Comparison of ENCODE assay signal across 1 cellular context in the genomic region with DNA sequence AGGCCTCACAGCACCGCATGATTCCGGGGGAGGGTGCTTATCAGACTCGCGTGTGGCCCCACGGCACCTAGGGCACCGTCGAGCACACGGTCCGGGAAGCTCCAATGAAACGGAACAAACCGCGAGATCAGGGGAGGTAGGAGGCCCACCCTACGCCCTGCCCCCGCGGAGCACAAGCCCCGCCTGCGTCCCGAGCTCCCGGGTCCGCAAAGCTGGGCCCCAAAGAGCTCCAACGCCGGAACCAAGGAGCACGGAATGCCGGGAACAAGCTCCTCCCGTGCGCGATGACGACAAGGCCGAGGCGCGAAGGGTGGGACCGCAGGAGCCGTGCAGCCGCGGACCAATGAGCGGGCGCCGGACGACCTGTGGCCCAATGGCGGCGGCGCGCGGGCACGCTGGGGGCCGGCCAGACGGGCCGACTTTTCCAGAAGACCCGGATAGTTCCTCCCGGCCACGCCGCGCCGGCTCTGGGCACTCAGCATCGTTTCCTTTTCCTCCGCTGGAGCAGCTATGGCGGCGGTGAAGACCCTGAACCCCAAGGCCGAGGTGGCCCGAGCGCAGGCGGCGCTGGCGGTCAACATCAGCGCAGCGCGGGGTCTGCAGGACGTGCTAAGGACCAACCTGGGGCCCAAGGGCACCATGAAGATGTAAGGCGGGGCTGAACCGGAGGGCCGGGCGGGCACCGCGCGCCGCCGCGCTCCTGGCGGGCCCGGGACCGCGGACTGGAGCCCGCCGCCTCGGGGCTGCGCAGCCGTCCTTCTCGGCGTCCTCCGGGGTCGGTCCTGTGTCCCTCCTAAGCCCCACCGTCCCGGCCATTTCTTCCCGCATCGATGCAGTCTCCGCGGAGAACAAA.
TF ChIP-seq lines count a peak whose summit lies in the region.

A gene with protein sequence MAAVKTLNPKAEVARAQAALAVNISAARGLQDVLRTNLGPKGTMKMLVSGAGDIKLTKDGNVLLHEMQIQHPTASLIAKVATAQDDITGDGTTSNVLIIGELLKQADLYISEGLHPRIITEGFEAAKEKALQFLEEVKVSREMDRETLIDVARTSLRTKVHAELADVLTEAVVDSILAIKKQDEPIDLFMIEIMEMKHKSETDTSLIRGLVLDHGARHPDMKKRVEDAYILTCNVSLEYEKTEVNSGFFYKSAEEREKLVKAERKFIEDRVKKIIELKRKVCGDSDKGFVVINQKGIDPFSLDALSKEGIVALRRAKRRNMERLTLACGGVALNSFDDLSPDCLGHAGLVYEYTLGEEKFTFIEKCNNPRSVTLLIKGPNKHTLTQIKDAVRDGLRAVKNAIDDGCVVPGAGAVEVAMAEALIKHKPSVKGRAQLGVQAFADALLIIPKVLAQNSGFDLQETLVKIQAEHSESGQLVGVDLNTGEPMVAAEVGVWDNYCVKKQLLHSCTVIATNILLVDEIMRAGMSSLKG (plus strand): TSS at position 427 of the 853 bp plus-strand sequence. CDS start 84 bp downstream, at position 511.
A gene (minus strand): TSS at position 106 of the 853 bp plus-strand sequence. CDS start 30,232 bp downstream, outside the sequence.

TF ChIP-seq in GM23338, 12 proteins besides CTCF, POLR2A, EP300 and RAD21:
- no peak for TF ChIP-seq NANOG (IDR thresholded peaks at IDR 0.05; ENCODE audit: borderline replicate concordance)
- TF ChIP-seq STAT1 (IDR thresholded peaks at IDR 0.05; ENCODE audit: unreplicated experiment), result no peak
- TF ChIP-seq, protein P1, sequence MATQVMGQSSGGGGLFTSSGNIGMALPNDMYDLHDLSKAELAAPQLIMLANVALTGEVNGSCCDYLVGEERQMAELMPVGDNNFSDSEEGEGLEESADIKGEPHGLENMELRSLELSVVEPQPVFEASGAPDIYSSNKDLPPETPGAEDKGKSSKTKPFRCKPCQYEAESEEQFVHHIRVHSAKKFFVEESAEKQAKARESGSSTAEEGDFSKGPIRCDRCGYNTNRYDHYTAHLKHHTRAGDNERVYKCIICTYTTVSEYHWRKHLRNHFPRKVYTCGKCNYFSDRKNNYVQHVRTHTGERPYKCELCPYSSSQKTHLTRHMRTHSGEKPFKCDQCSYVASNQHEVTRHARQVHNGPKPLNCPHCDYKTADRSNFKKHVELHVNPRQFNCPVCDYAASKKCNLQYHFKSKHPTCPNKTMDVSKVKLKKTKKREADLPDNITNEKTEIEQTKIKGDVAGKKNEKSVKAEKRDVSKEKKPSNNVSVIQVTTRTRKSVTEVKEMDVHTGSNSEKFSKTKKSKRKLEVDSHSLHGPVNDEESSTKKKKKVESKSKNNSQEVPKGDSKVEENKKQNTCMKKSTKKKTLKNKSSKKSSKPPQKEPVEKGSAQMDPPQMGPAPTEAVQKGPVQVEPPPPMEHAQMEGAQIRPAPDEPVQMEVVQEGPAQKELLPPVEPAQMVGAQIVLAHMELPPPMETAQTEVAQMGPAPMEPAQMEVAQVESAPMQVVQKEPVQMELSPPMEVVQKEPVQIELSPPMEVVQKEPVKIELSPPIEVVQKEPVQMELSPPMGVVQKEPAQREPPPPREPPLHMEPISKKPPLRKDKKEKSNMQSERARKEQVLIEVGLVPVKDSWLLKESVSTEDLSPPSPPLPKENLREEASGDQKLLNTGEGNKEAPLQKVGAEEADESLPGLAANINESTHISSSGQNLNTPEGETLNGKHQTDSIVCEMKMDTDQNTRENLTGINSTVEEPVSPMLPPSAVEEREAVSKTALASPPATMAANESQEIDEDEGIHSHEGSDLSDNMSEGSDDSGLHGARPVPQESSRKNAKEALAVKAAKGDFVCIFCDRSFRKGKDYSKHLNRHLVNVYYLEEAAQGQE (IDR thresholded peaks at IDR 0.05; ENCODE audit: unreplicated experiment), result no peak
- peak; percentile 84 for TF ChIP-seq POLR2AphosphoS5 (IDR thresholded peaks at IDR 0.05; ENCODE audit: low read depth)
- TF ChIP-seq EZH2phosphoT487 (IDR thresholded peaks at IDR 0.05; ENCODE audit: unreplicated experiment), result no peak
- TF ChIP-seq, protein P2, sequence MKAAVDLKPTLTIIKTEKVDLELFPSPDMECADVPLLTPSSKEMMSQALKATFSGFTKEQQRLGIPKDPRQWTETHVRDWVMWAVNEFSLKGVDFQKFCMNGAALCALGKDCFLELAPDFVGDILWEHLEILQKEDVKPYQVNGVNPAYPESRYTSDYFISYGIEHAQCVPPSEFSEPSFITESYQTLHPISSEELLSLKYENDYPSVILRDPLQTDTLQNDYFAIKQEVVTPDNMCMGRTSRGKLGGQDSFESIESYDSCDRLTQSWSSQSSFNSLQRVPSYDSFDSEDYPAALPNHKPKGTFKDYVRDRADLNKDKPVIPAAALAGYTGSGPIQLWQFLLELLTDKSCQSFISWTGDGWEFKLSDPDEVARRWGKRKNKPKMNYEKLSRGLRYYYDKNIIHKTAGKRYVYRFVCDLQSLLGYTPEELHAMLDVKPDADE (IDR thresholded peaks at IDR 0.05), result no peak
- no peak for TF ChIP-seq EZH2 (IDR thresholded peaks at IDR 0.05; ENCODE audit: low read depth, unreplicated experiment)
- TF ChIP-seq, protein P3, sequence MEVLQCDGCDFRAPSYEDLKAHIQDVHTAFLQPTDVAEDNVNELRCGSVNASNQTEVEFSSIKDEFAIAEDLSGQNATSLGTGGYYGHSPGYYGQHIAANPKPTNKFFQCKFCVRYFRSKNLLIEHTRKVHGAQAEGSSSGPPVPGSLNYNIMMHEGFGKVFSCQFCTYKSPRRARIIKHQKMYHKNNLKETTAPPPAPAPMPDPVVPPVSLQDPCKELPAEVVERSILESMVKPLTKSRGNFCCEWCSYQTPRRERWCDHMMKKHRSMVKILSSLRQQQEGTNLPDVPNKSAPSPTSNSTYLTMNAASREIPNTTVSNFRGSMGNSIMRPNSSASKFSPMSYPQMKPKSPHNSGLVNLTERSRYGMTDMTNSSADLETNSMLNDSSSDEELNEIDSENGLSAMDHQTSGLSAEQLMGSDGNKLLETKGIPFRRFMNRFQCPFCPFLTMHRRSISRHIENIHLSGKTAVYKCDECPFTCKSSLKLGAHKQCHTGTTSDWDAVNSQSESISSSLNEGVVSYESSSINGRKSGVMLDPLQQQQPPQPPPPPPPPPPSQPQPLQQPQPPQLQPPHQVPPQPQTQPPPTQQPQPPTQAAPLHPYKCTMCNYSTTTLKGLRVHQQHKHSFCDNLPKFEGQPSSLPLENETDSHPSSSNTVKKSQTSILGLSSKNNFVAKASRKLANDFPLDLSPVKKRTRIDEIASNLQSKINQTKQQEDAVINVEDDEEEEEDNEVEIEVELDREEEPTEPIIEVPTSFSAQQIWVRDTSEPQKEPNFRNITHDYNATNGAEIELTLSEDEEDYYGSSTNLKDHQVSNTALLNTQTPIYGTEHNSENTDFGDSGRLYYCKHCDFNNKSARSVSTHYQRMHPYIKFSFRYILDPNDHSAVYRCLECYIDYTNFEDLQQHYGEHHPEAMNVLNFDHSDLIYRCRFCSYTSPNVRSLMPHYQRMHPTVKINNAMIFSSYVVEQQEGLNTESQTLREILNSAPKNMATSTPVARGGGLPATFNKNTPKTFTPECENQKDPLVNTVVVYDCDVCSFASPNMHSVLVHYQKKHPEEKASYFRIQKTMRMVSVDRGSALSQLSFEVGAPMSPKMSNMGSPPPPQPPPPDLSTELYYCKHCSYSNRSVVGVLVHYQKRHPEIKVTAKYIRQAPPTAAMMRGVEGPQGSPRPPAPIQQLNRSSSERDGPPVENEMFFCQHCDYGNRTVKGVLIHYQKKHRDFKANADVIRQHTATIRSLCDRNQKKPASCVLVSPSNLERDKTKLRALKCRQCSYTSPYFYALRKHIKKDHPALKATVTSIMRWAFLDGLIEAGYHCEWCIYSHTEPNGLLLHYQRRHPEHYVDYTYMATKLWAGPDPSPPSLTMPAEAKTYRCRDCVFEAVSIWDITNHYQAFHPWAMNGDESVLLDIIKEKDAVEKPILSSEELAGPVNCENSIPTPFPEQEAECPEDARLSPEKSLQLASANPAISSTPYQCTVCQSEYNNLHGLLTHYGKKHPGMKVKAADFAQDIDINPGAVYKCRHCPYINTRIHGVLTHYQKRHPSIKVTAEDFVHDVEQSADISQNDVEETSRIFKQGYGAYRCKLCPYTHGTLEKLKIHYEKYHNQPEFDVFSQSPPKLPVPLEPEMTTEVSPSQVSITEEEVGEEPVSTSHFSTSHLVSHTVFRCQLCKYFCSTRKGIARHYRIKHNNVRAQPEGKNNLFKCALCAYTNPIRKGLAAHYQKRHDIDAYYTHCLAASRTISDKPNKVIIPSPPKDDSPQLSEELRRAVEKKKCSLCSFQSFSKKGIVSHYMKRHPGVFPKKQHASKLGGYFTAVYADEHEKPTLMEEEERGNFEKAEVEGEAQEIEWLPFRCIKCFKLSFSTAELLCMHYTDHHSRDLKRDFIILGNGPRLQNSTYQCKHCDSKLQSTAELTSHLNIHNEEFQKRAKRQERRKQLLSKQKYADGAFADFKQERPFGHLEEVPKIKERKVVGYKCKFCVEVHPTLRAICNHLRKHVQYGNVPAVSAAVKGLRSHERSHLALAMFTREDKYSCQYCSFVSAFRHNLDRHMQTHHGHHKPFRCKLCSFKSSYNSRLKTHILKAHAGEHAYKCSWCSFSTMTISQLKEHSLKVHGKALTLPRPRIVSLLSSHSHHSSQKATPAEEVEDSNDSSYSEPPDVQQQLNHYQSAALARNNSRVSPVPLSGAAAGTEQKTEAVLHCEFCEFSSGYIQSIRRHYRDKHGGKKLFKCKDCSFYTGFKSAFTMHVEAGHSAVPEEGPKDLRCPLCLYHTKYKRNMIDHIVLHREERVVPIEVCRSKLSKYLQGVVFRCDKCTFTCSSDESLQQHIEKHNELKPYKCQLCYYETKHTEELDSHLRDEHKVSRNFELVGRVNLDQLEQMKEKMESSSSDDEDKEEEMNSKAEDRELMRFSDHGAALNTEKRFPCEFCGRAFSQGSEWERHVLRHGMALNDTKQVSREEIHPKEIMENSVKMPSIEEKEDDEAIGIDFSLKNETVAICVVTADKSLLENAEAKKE (CRISPR knock-in tag; IDR thresholded peaks at IDR 0.05), result no peak
- TF ChIP-seq JUNB (IDR thresholded peaks at IDR 0.05; ENCODE audit: unreplicated experiment), result no peak
- TF ChIP-seq ZNF331 (CRISPR knock-in tag; IDR thresholded peaks at IDR 0.05; ENCODE audit: low read depth), result no peak
- no peak for TF ChIP-seq ZNF114 (CRISPR knock-in tag; IDR thresholded peaks at IDR 0.05)
- peak; percentile 83 for TF ChIP-seq CREB1 (CRISPR knock-in tag; IDR thresholded peaks at IDR 0.05; ENCODE audit: low read depth)
